11 cellular contexts compared by ENCODE assay signal in the genomic region with DNA sequence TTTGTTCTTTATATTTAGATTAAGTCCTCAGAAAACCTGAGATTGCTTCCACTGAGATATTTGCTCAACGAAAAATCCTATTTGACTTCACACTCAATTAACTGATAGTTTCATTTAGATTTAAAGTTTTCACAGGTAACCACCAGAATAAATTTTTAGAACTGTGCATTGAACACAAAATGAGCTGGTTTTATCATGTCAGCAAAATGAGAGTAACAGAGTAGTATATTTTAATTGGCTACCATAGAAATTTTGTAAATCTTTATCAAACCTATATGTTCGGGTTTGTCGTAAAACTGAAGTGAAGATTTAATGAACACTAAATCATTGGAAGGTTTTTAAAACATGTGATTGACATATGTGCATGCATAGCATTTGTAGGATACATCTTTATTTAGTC.
"Had no signal": no experiment of that assay in that cellular context is flagged by ENCODE, and none has a peak within 500 bp of the region (broad histone marks: within the 10 kb centered on the region; RNA-seq: fewer than 3 reads in every experiment).

No MANE protein-coding gene starts in this region.

- ATAC-seq: GM23338, HCT116 had no signal

- H3K4me3 ChIP-seq: GM23248, GM23338, HAP-1 had no signal

- H3K4me2 ChIP-seq: GM23338 had no signal

- H3K27ac ChIP-seq: GM23248 had no signal

- H2AFZ ChIP-seq: GM23248, GM23338 had no signal

- FAIRE-seq: H1, H54 had no signal

- H3K36me3 ChIP-seq: HAP-1 had no signal

- H3K9ac ChIP-seq: GM23248 had no signal

- DNase-seq: GM23248, GOT3, H7, H9, HCEC 1CT, HFFc6 had no signal

- H3K9me3 ChIP-seq: HAP-1 had no signal

- H3K4me1 ChIP-seq: HAP-1 had no signal
